In genomic region chr4:134935320-134935719, GRCh38 we compare ENCODE assay signal across 11 cellular contexts.
DNase-seq lines count a peak whose midpoint lies in the region; ATAC-seq, FAIRE-seq and TF ChIP-seq lines count a peak whose summit lies in the region.
"Had no signal": no experiment of that assay in that cellular context is flagged by ENCODE, and none has a peak within 500 bp of the region (broad histone marks: within the 10 kb centered on the region; RNA-seq: fewer than 3 reads in every experiment).

No MANE protein-coding gene starts in this region.

- in situ Hi-C loops in KBM-7 (cut with MboI; ENCODE audit: low pct_unique_long_range_greater_than_20kb, low sequenced_read_pairs): no loop called here
- in situ Hi-C loops in GM12878 (cut with MboI): loop anchor here (25.0 kb wide), 1 partner anchor 1798 kb away; the partner anchor contains the start of gene PCDH10

- no peak overlapping the region for H3K4me3 ChIP-seq in GM12878
- H3K4me3 ChIP-seq in esophagus muscularis mucosa: no peak overlapping the region

- H3K4me1 ChIP-seq in GM12878 (ENCODE audit: control insufficient read depth, insufficient read depth, low read length): no peaks in the 10 kb centered on the region
- no peaks in the 10 kb centered on the region for H3K4me1 ChIP-seq in esophagus muscularis mucosa

- H3K4me3 Mint-ChIP-seq in nephron: no peak overlapping the region

- no peak overlapping the region for H3K27ac Mint-ChIP-seq in nephron

- no peaks in the 10 kb centered on the region for H3K9me3 Mint-ChIP-seq in nephron

- TF ChIP-seq CTCF in GM12878 (IDR thresholded peaks at IDR 0.05 in 2 of 3, conservative IDR thresholded peaks at IDR 0.05 in 1 of 3; ENCODE audit: control insufficient read depth in 2 of 3, extremely low read depth in 1 of 3, insufficient read depth in 1 of 3, low read depth in 3 of 3, low read length in 3 of 3): peak; percentile 21 to 41 (median 22); a peak in 4 of 6 replicates
- peak; percentile 11 to 44 (median 28) for TF ChIP-seq CTCF in nephron (IDR thresholded peaks at IDR 0.05; ENCODE audit: unreplicated experiment in 3 of 3)
- no peak for TF ChIP-seq CTCF in esophagus muscularis mucosa (IDR thresholded peaks at IDR 0.05)

- TF ChIP-seq POLR2A in GM12878 (IDR thresholded peaks at IDR 0.05; ENCODE audit: low read depth, low read length) (no peak), esophagus muscularis mucosa (IDR thresholded peaks at IDR 0.05; ENCODE audit: low read depth) (no peak)

- intact Hi-C loops in GM12878 (cut with micrococcal nuclease; ENCODE audit: unreplicated experiment): loop anchor here (1.0 kb wide), 1 partner anchor 465 kb away; no protein-coding TSS in a partner anchor
- intact Hi-C loops in esophagus muscularis mucosa (cut with DNase I): no loop called here

- no peaks in the 10 kb centered on the region for H3K27me3 ChIP-seq in GM12878 (replicated peaks in 1 of 2; ENCODE audit: control insufficient read depth in 2 of 2, insufficient read depth in 2 of 2, low read length in 1 of 2)
- no peaks in the 10 kb centered on the region for H3K27me3 ChIP-seq in esophagus muscularis mucosa

- no peaks in the 10 kb centered on the region for H3K79me2 ChIP-seq in GM12878 (ENCODE audit: control insufficient read depth, insufficient read depth, low read length)

- H3K4me2 ChIP-seq in GM12878 (ENCODE audit: control insufficient read depth, insufficient read depth): no peak overlapping the region

- TF ChIP-seq RAD21 in GM12878 (IDR thresholded peaks at IDR 0.05; ENCODE audit: insufficient read depth, low read depth, low read length): peak; percentile 51

- TF ChIP-seq EP300 in GM12878 (IDR thresholded peaks at IDR 0.05; ENCODE audit: borderline replicate concordance in 1 of 2, control insufficient read depth in 1 of 2, low read depth in 2 of 2, low read length in 2 of 2) (no peak), esophagus muscularis mucosa (IDR thresholded peaks at IDR 0.05) (no peak)

- peak; percentile 27 for DNase-seq in NCI-H1092 treated with DMSO at 0.1 percent for 48 hours (lab: John Stamatoyannopoulos, UW)
- no peak for DNase-seq in NCI-H1092 (lab: John Stamatoyannopoulos, UW)
- peak; percentile 47 for DNase-seq in KBM-7
- DNase-seq in GM12878 (ENCODE audit: low read depth, low spot score): no peak
- DNase-seq in RKO (ENCODE audit: low spot score): no peak
- no peak for DNase-seq in esophagus muscularis mucosa (ENCODE audit: extremely low spot score)
- DNase-seq: T1000 had no signal

- no peaks in the 10 kb centered on the region for H4K20me1 ChIP-seq in GM12878 (ENCODE audit: control insufficient read depth, insufficient read depth)

- H3K9ac ChIP-seq in GM12878 (ENCODE audit: control insufficient read depth, insufficient read depth, low read length): no peak overlapping the region

- no peaks in the 10 kb centered on the region for H3K36me3 Mint-ChIP-seq in nephron (ENCODE audit: low read depth)

- no peaks in the 10 kb centered on the region for H3K9me3 ChIP-seq in GM12878 (replicated peaks; ENCODE audit: control insufficient read depth, insufficient read depth, low read length)
- no peaks in the 10 kb centered on the region for H3K9me3 ChIP-seq in esophagus muscularis mucosa

- BruUV-seq in GM12878 (replicated peaks; lab: Mats Ljungman, UMichigan): no TSS peak

- H3K36me3 ChIP-seq in GM12878 (ENCODE audit: control insufficient read depth in 2 of 2, insufficient read depth in 2 of 2, low read length in 1 of 2) (no peaks in the 10 kb centered on the region), esophagus muscularis mucosa (no peaks in the 10 kb centered on the region)

- CTCF ChIA-PET in GM12878 (lab: Yijun Ruan, JAX): interaction anchor here (1.2 kb wide), 1 partner anchor 466 kb away, joined by 3 read pairs; no protein-coding TSS in a partner anchor

- no peak for FAIRE-seq in GM12878 (lab: Jason Lieb, UNC)
- FAIRE-seq: astrocyte, islet of Langerhans had no signal

- ATAC-seq in GM12878 (peak; percentile 55; the same call in 2 of the 3 replicates), GM19395 (IDR thresholded peaks at IDR 0.05; ENCODE audit: unreplicated experiment) (no peak)

- H3K27me3 Mint-ChIP-seq in nephron (ENCODE audit: low read depth): no peaks in the 10 kb centered on the region

- H3K27ac ChIP-seq in GM12878 (ENCODE audit: control insufficient read depth, insufficient read depth) (no peak overlapping the region), esophagus muscularis mucosa (replicated peaks in 1 of 4) (no peak overlapping the region)

- RAD21 ChIA-PET in GM12878 (lab: Charles Lee; ENCODE audit: unreplicated experiment): no interaction called here

- SMC1A ChIA-PET in GM12878 (lab: Charles Lee; ENCODE audit: uncharacterized antibody, unreplicated experiment): no interaction called here

- POLR2A ChIA-PET in GM12878 (lab: Charles Lee): no interaction called here

- 17% methylated on average over 2 of the region's 2 CpGs for WGBS in GM12878 (ENCODE audit: insufficient coverage, insufficient replicate concordance, low lambda C conversion rate, missing lambda C conversion rate)
- 88% methylated on average over 2 of the region's 2 CpGs for WGBS in esophagus muscularis mucosa

- H3K4me1 Mint-ChIP-seq in nephron: no peaks in the 10 kb centered on the region

- no peak overlapping the region for H2AFZ ChIP-seq in GM12878 (ENCODE audit: control insufficient read depth, low read depth, low read length)

TF ChIP-seq in GM12878, 131 proteins besides CTCF, POLR2A, EP300 and RAD21:
- no peak for TF ChIP-seq TAF1 (IDR thresholded peaks at IDR 0.05; ENCODE audit: borderline replicate concordance, low read depth, low read length)
- TF ChIP-seq NFIC (IDR thresholded peaks at IDR 0.05; ENCODE audit: low read depth, low read length): no peak
- TF ChIP-seq ZNF207 (IDR thresholded peaks at IDR 0.05; ENCODE audit: borderline replicate concordance): no peak

Comparison
In these comparisons a context has a peak if more than half of its experiments do, and no peak if none do; other contexts are left out.
1. DNase-seq: peak in NCI-H1092 treated with DMSO at 0.1 percent for 48 hours (single experiment) and KBM-7 (single experiment); none in NCI-H1092 (single experiment), GM12878 (single experiment), RKO (single experiment) and esophagus muscularis mucosa (single experiment).
2. CTCF ChIP-seq: peak in GM12878 (3 of 3) and nephron (3 of 3); none in esophagus muscularis mucosa (0 of 3).